17 cellular contexts compared by ENCODE assay signal in the genomic region with DNA sequence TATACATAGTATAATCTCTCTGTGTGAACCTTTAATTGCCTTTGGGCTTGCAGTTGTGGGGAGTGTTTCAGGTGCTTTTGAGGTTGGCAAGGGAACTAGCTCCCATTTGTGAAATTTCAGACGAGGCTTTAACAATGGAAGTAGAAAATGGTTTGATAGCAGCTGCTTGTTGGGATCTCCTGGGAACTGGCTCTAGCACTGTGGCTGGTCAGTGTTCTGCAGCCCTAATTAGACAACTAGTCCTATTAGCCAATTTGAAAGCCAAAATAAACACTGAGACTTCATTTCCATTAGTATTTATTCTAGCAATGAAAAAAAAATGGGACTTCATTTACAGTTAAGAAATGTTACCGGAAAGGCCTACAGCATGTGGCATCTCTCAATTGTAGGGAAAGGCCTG.
"Had no signal": no experiment of that assay in that cellular context is flagged by ENCODE, and none has a peak within 500 bp of the region (broad histone marks: within the 10 kb centered on the region; RNA-seq: fewer than 3 reads in every experiment).

No MANE protein-coding gene starts in this region.

- H3K4me3 ChIP-seq: body of pancreas, gastrocnemius medialis, heart right ventricle, testis had no signal

- H3K9me3 ChIP-seq: body of pancreas, gastrocnemius medialis, testis had no signal

- H3K27me3 ChIP-seq: body of pancreas, gastrocnemius medialis, heart right ventricle, testis had no signal

- H3K36me3 Mint-ChIP-seq: activated CD8-positive, alpha-beta memory T cell treated with anti-CD3 and anti-CD28 coated beads, Interleukin-2, amount 10 ng/mL, durations not matched to agents 7 days and 5 days; activated naive CD4-positive, alpha-beta T cell treated with anti-CD3 and anti-CD28 coated beads, Interleukin-2, amount 50 U/mL, for 72 hours had no signal

- H3K9me3 Mint-ChIP-seq: activated naive CD4-positive, alpha-beta T cell treated with anti-CD3 and anti-CD28 coated beads, Interleukin-2, amount 50 U/mL, for 72 hours; activated T-cell treated with anti-CD3 and anti-CD28 coated beads, Interleukin-2, amount 50 U/mL, for 24 hours; central memory CD8-positive, alpha-beta T cell; nephron progenitor cell; stimulated activated naive CD8-positive, alpha-beta T cell treated with anti-CD3 and anti-CD28 coated beads, Interleukin-15, amount 100 ng/mL, for 72 hours had no signal

- H3K27ac Mint-ChIP-seq: activated CD8-positive, alpha-beta memory T cell treated with anti-CD3 and anti-CD28 coated beads, Interleukin-2, amount 10 ng/mL, durations not matched to agents 7 days and 5 days; activated naive CD4-positive, alpha-beta T cell treated with anti-CD3 and anti-CD28 coated beads, Interleukin-2, amount 50 U/mL, for 72 hours; activated T-cell treated with anti-CD3 and anti-CD28 coated beads, Interleukin-2, amount 50 U/mL, for 24 hours; nephron progenitor cell; stimulated activated naive CD8-positive, alpha-beta T cell treated with anti-CD3 and anti-CD28 coated beads, Interleukin-15, amount 100 ng/mL, for 72 hours had no signal

- H3K4me3 Mint-ChIP-seq: activated CD8-positive, alpha-beta memory T cell treated with anti-CD3 and anti-CD28 coated beads, Interleukin-2, amount 10 ng/mL, durations not matched to agents 7 days and 5 days; activated T-cell treated with anti-CD3 and anti-CD28 coated beads, Interleukin-2, amount 50 U/mL, for 24 hours; central memory CD8-positive, alpha-beta T cell; nephron progenitor cell; stimulated activated naive CD8-positive, alpha-beta T cell treated with anti-CD3 and anti-CD28 coated beads, Interleukin-15, amount 100 ng/mL, for 72 hours had no signal

- DNase-seq: activated CD4-positive, alpha-beta T cell treated with anti-CD3 and anti-CD28 coated beads, Interleukin-2, amount 50 U/mL, for 48 hours; activated CD8-positive, alpha-beta memory T cell treated with anti-CD3 and anti-CD28 coated beads, Interleukin-2, amount 10 ng/mL, durations not matched to agents 7 days and 5 days; activated effector memory CD4-positive, alpha-beta T cell treated with Interleukin-2 at 50 U/mL for 16 hours; activated T-cell treated with anti-CD3 and anti-CD28 coated beads, Interleukin-2, amount 50 U/mL, for 24 hours; amniotic stem cell; body of pancreas; effector memory CD4-positive, alpha-beta T cell; gastrocnemius medialis; heart right ventricle; mesendoderm; nephron progenitor cell; stimulated activated CD4-positive, alpha-beta T cell treated with anti-CD3 and anti-CD28 coated beads, Interleukin-4, amount 100 ng/mL, for 24 hours; stimulated activated naive CD8-positive, alpha-beta T cell treated with anti-CD3 and anti-CD28 coated beads, Interleukin-15, amount 100 ng/mL, for 72 hours; testis had no signal

- H3K4me1 ChIP-seq: body of pancreas, gastrocnemius medialis, testis had no signal

- H3K36me3 ChIP-seq: gastrocnemius medialis, heart right ventricle had no signal

- H3K4me1 Mint-ChIP-seq: activated CD8-positive, alpha-beta memory T cell treated with anti-CD3 and anti-CD28 coated beads, Interleukin-2, amount 10 ng/mL, durations not matched to agents 7 days and 5 days; central memory CD8-positive, alpha-beta T cell; nephron progenitor cell; stimulated activated naive CD8-positive, alpha-beta T cell treated with anti-CD3 and anti-CD28 coated beads, Interleukin-15, amount 100 ng/mL, for 72 hours had no signal

- H3K27ac ChIP-seq: body of pancreas, gastrocnemius medialis, heart right ventricle, testis had no signal

- H3K27me3 Mint-ChIP-seq: activated CD8-positive, alpha-beta memory T cell treated with anti-CD3 and anti-CD28 coated beads, Interleukin-2, amount 10 ng/mL, durations not matched to agents 7 days and 5 days; activated T-cell treated with anti-CD3 and anti-CD28 coated beads, Interleukin-2, amount 50 U/mL, for 24 hours; central memory CD8-positive, alpha-beta T cell; stimulated activated naive CD8-positive, alpha-beta T cell treated with anti-CD3 and anti-CD28 coated beads, Interleukin-15, amount 100 ng/mL, for 72 hours had no signal

- ATAC-seq: activated CD4-positive, CD25-positive, alpha-beta regulatory T cell treated with anti-CD3 and anti-CD28 coated beads, Interleukin-2, amount 50 U/mL, for 24 hours; activated CD8-positive, alpha-beta memory T cell treated with anti-CD3 and anti-CD28 coated beads, Interleukin-2, amount 10 ng/mL, durations not matched to agents 7 days and 5 days; activated naive CD4-positive, alpha-beta T cell treated with anti-CD3 and anti-CD28 coated beads, Interleukin-2, amount 50 U/mL, for 72 hours; body of pancreas; gastrocnemius medialis; stimulated activated naive CD8-positive, alpha-beta T cell treated with anti-CD3 and anti-CD28 coated beads, Interleukin-15, amount 100 ng/mL, for 72 hours had no signal
